ENCODE assay signal across 23 cellular contexts in genomic region chr7:84256481-84256880, GRCh38.
A peak's percentile ranks its signal among the peaks of the same experiment; 100 is the strongest.
DNase-seq lines count a peak whose midpoint lies in the region; ATAC-seq and TF ChIP-seq lines count a peak whose summit lies in the region.
"Had no signal": no experiment of that assay in that cellular context is flagged by ENCODE, and none has a peak within 500 bp of the region (broad histone marks: within the 10 kb centered on the region; RNA-seq: fewer than 3 reads in every experiment).

No MANE protein-coding gene starts in this region.

- H3K9me3 Mint-ChIP-seq in stimulated activated naive CD8-positive, alpha-beta T cell treated with anti-CD3 and anti-CD28 coated beads, Interleukin-15, amount 100 ng/mL, for 72 hours = no peaks in the 10 kb centered on the region
- H3K9me3 Mint-ChIP-seq: H9; T-helper 1 cell treated with Interleukin-12 subunit alpha and Interleukin-12 subunit beta and Interleukin-4 antibody, amounts not matched to agents 30 μg/mL and 1 μg/mL, for 36 hours had no signal

- 28% methylated on average over 2 of the region's 2 CpGs for WGBS in hepatocyte (ENCODE audit: low lambda C conversion rate, missing lambda C conversion rate)
- 12% methylated on average over 2 of the region's 2 CpGs for WGBS in smooth muscle cell (ENCODE audit: low lambda C conversion rate)
- 70% methylated on average over 2 of the region's 2 CpGs for WGBS in SK-N-SH (ENCODE audit: low lambda C conversion rate)

- no peak for TF ChIP-seq EP300 in SK-N-SH (IDR thresholded peaks at IDR 0.05; ENCODE audit: borderline replicate concordance in 1 of 2, low read depth in 1 of 2, low read length in 1 of 2)

- no peaks in the 10 kb centered on the region for H3K4me1 Mint-ChIP-seq in stimulated activated naive CD8-positive, alpha-beta T cell treated with anti-CD3 and anti-CD28 coated beads, Interleukin-15, amount 100 ng/mL, for 72 hours
- H3K4me1 Mint-ChIP-seq: IgD-negative memory B cell had no signal

- H3K4me2 ChIP-seq in hepatocyte = no peak overlapping the region
- peak overlapping the region; percentile 57 for H3K4me2 ChIP-seq in smooth muscle cell
- no peak overlapping the region for H3K4me2 ChIP-seq in SK-N-SH
- H3K4me2 ChIP-seq: KMS-11 had no signal

- H3K27me3 ChIP-seq in hepatocyte (no peaks in the 10 kb centered on the region), smooth muscle cell (ENCODE audit: low read depth) (no peaks in the 10 kb centered on the region), SK-N-SH (ENCODE audit: insufficient read depth) (no peaks in the 10 kb centered on the region)
- H3K27me3 ChIP-seq: BE2C had no signal

- H3K4me3 ChIP-seq in HFF-Myc (replicated peaks; ENCODE audit: low read depth, low read length) (no peak overlapping the region), hepatocyte (no peak overlapping the region), smooth muscle cell (no peak overlapping the region), SK-N-SH (ENCODE audit: low read depth in 2 of 2, low read length in 1 of 2) (no peak overlapping the region)
- H3K4me3 ChIP-seq: GM23248 had no signal

- no peak overlapping the region for H3K9ac ChIP-seq in smooth muscle cell (ENCODE audit: low read depth)
- H3K9ac ChIP-seq in SK-N-SH = no peak overlapping the region
- H3K9ac ChIP-seq: GM23248, KMS-11 had no signal

- TF ChIP-seq CTCF in HFF-Myc (IDR thresholded peaks at IDR 0.05; ENCODE audit: low read depth, low read length, missing control alignments) (no peak), hepatocyte (IDR thresholded peaks at IDR 0.05; ENCODE audit: poor library complexity) (no peak), smooth muscle cell (IDR thresholded peaks at IDR 0.05; ENCODE audit: borderline replicate concordance, insufficient read depth, poor library complexity, severe bottlenecking) (no peak), SK-N-SH (IDR thresholded peaks at IDR 0.05) (no peak)

- CTCF ChIA-PET in SK-N-SH (lab: Yijun Ruan, JAX) = no interaction called here

- H3K9me2 ChIP-seq in hepatocyte (replicated peaks; ENCODE audit: insufficient read depth) (no peaks in the 10 kb centered on the region), SK-N-SH (no peaks in the 10 kb centered on the region)

- POLR2A ChIA-PET in SK-N-SH (lab: Yijun Ruan, JAX) = no interaction called here

- H3K36me3 ChIP-seq in hepatocyte (replicated peaks; ENCODE audit: insufficient read depth, low read depth) (no peaks in the 10 kb centered on the region), smooth muscle cell (ENCODE audit: low read depth) (no peaks in the 10 kb centered on the region), SK-N-SH (replicated peaks in 1 of 2; ENCODE audit: control insufficient read depth in 1 of 2, insufficient read depth in 2 of 2, low read length in 1 of 2) (no peaks in the 10 kb centered on the region)
- H3K36me3 ChIP-seq: BE2C had no signal

- no peaks in the 10 kb centered on the region for H3K27me3 Mint-ChIP-seq in stimulated activated naive CD8-positive, alpha-beta T cell treated with anti-CD3 and anti-CD28 coated beads, Interleukin-15, amount 100 ng/mL, for 72 hours
- H3K27me3 Mint-ChIP-seq: IgD-negative memory B cell had no signal

- H2AFZ ChIP-seq in hepatocyte (no peak overlapping the region), smooth muscle cell (ENCODE audit: low read depth) (peak overlapping the region; percentile 26), SK-N-SH (ENCODE audit: low read depth) (no peak overlapping the region)
- H2AFZ ChIP-seq: GM23248 had no signal

- peak; percentile 64 for DNase-seq in HFF-Myc (ENCODE audit: extremely low read depth, low read depth)
- peak; percentile 51 for DNase-seq in RPMI7951 (ENCODE audit: low read depth)
- DNase-seq in hepatocyte (ENCODE audit: low spot score) = no peak
- no peak for DNase-seq in smooth muscle cell (lab: John Stamatoyannopoulos, UW; ENCODE audit: unreplicated experiment)
- no peak for DNase-seq in AML-193 (lab: John Stamatoyannopoulos, UW)
- no peak for DNase-seq in stimulated activated naive CD8-positive, alpha-beta T cell treated with anti-CD3 and anti-CD28 coated beads, Interleukin-15, amount 100 ng/mL, for 72 hours
- no peak for DNase-seq in SK-N-SH
- DNase-seq: BE2C; GM23248; H9; NCI-H1105; NCI-H1436 treated with DMSO at 0.1 percent for 48 hours; NCI-H187 treated with DMSO at 0.1 percent for 48 hours; NCI-H446; NCI-H524 treated with DMSO at 0.1 percent for 48 hours; NCI-H774; NK-92 treated with Interleukin-12 subunit alpha and Interleukin-12 subunit beta, amount 100 ng/mL, for 24 hours; SHP77 had no signal

- no peak overlapping the region for H3K4me3 Mint-ChIP-seq in stimulated activated naive CD8-positive, alpha-beta T cell treated with anti-CD3 and anti-CD28 coated beads, Interleukin-15, amount 100 ng/mL, for 72 hours
- H3K4me3 Mint-ChIP-seq: CD14-positive monocyte; H9; IgD-negative memory B cell; T-helper 1 cell treated with Interleukin-12 subunit alpha and Interleukin-12 subunit beta and Interleukin-4 antibody, amounts not matched to agents 30 μg/mL and 1 μg/mL, for 36 hours had no signal

- H3K4me1 ChIP-seq in hepatocyte (ENCODE audit: insufficient read depth) (no peaks in the 10 kb centered on the region), smooth muscle cell (ENCODE audit: low read depth) (peaks cover 26% of the 10 kb centered on the region), SK-N-SH (ENCODE audit: control insufficient read depth in 1 of 2, insufficient read depth in 2 of 2, low read depth in 1 of 2, low read length in 1 of 2) (no peaks in the 10 kb centered on the region)
- H3K4me1 ChIP-seq: BE2C had no signal

- no peak for TF ChIP-seq RAD21 in SK-N-SH (IDR thresholded peaks at IDR 0.05; ENCODE audit: low read length)

- no peak overlapping the region for H3K27ac Mint-ChIP-seq in stimulated activated naive CD8-positive, alpha-beta T cell treated with anti-CD3 and anti-CD28 coated beads, Interleukin-15, amount 100 ng/mL, for 72 hours
- H3K27ac Mint-ChIP-seq: CD14-positive monocyte; H9; IgD-negative memory B cell; T-helper 1 cell treated with Interleukin-12 subunit alpha and Interleukin-12 subunit beta and Interleukin-4 antibody, amounts not matched to agents 30 μg/mL and 1 μg/mL, for 36 hours had no signal

- peak overlapping the region; percentile 0 for H3K27ac ChIP-seq in hepatocyte
- H3K27ac ChIP-seq in smooth muscle cell (ENCODE audit: low read depth) = peak overlapping the region; percentile 26
- H3K27ac ChIP-seq in SK-N-SH (ENCODE audit: low read depth in 2 of 2, low read length in 1 of 2) = no peak overlapping the region
- H3K27ac ChIP-seq: GM23248, KMS-11, RWPE1 had no signal

- H4K20me1 ChIP-seq in hepatocyte (ENCODE audit: insufficient read depth, poor library complexity, severe bottlenecking) (no peaks in the 10 kb centered on the region), smooth muscle cell (ENCODE audit: low read depth) (no peaks in the 10 kb centered on the region), SK-N-SH (ENCODE audit: insufficient read depth) (no peaks in the 10 kb centered on the region)

- no peaks in the 10 kb centered on the region for H3F3A ChIP-seq in smooth muscle cell (ENCODE audit: low read depth)
- H3F3A ChIP-seq in SK-N-SH (replicated peaks; ENCODE audit: insufficient read depth) = no peaks in the 10 kb centered on the region

- H3K79me2 ChIP-seq in hepatocyte (no peaks in the 10 kb centered on the region), smooth muscle cell (ENCODE audit: low read depth) (no peaks in the 10 kb centered on the region), SK-N-SH (ENCODE audit: insufficient read depth) (no peaks in the 10 kb centered on the region)

- H3K9me3 ChIP-seq in hepatocyte (ENCODE audit: low read depth) (no peaks in the 10 kb centered on the region), smooth muscle cell (replicated peaks; ENCODE audit: low read depth) (no peaks in the 10 kb centered on the region), SK-N-SH (no peaks in the 10 kb centered on the region)
- H3K9me3 ChIP-seq: BE2C had no signal

- no peak for ATAC-seq in stimulated activated naive CD8-positive, alpha-beta T cell treated with anti-CD3 and anti-CD28 coated beads, Interleukin-15, amount 100 ng/mL, for 72 hours

TF ChIP-seq in SK-N-SH, 30 proteins besides CTCF, POLR2A, EP300 and RAD21 (continues in another document):
- TF ChIP-seq FOXJ3 (CRISPR knock-in tag; IDR thresholded peaks at IDR 0.05) = no peak
- no peak for TF ChIP-seq REST (IDR thresholded peaks at IDR 0.05; ENCODE audit: low read depth, low read length)
- TF ChIP-seq IRF3 (IDR thresholded peaks at IDR 0.05; ENCODE audit: low read depth, low read length) = no peak

Comparison
In these comparisons a context has a peak if more than half of its experiments do, and no peak if none do; other contexts are left out.
1. DNase-seq: peak in HFF-Myc (single experiment) and RPMI7951 (single experiment); none in hepatocyte (single experiment), smooth muscle cell (single experiment), AML-193 (0 of 2), stimulated activated naive CD8-positive, alpha-beta T cell treated with anti-CD3 and anti-CD28 coated beads, Interleukin-15, amount 100 ng/mL, for 72 hours (0 of 2) and SK-N-SH (single experiment).
2. H3K27ac ChIP-seq: peak in hepatocyte (single experiment) and smooth muscle cell (single experiment); none in SK-N-SH (0 of 2).